ENCODE assay signal across 16 cellular contexts in genomic region chr3:115141018-115141757, GRCh38.
DNase-seq lines count a peak whose midpoint lies in the region; ATAC-seq and TF ChIP-seq lines count a peak whose summit lies in the region.
"Had no signal": no experiment of that assay in that cellular context is flagged by ENCODE, and none has a peak within 500 bp of the region (broad histone marks: within the 10 kb centered on the region; RNA-seq: fewer than 3 reads in every experiment).

No MANE protein-coding gene starts in this region.

- H3K79me2 ChIP-seq in MM.1S (ENCODE audit: low read length): no peaks in the 10 kb centered on the region

- H3K9me2 ChIP-seq in MM.1S (replicated peaks; ENCODE audit: insufficient read depth, low read length): no peaks in the 10 kb centered on the region

- no peaks in the 10 kb centered on the region for H3K36me3 ChIP-seq in MM.1S (replicated peaks; ENCODE audit: insufficient read depth, low read length)
- H3K36me3 ChIP-seq: colonic mucosa, MG63 had no signal

- H3K27me3 ChIP-seq in MM.1S (replicated peaks; ENCODE audit: insufficient read depth, low read length): no peaks in the 10 kb centered on the region
- H3K27me3 ChIP-seq: colonic mucosa, MG63 had no signal

- H3K4me2 ChIP-seq in MM.1S (ENCODE audit: low read depth, low read length): peak overlapping the region; percentile 37; the same call in 1 of the 2 replicates

- peaks cover 29% of the 10 kb centered on the region for H3K4me1 ChIP-seq in MM.1S (ENCODE audit: low read length)

- no peak overlapping the region for H3K9ac ChIP-seq in MM.1S (ENCODE audit: low read length)

- DNase-seq in MM.1S: no peak
- DNase-seq in cerebellar nuclear complex (lab: John Stamatoyannopoulos, UW): no peak
- DNase-seq in medulla oblongata (ENCODE audit: extremely low spot score): no peak
- DNase-seq in activated CD4-positive, alpha-beta T cell treated with anti-CD3 and anti-CD28 coated beads, Interleukin-2, amount 50 U/mL, for 1 hour: no peak
- no peak for DNase-seq in GM20000 (ENCODE audit: low spot score)
- DNase-seq: activated naive CD8-positive, alpha-beta T cell treated with anti-CD3 and anti-CD28 coated beads, Interleukin-2, amount 10 ng/mL, durations not matched to agents 7 days and 5 days; colonic mucosa; DMS79 treated with DMSO at 0.1 percent for 48 hours; MG63; mucosa of descending colon; stimulated activated CD4-positive, alpha-beta T cell treated with anti-CD3 and anti-CD28 coated beads, Interleukin-1b, Interleukin-23, amount 100 ng/mL, for 48 hours had no signal

- peak overlapping the region; percentile 30; the same call in 1 of the 2 replicates for H3K27ac ChIP-seq in MM.1S (ENCODE audit: low read length)
- H3K27ac ChIP-seq: colonic mucosa had no signal

- 0 out of 2 replicates have a peak overlapping the region, but pooled peaks have one; percentile 7 for H2AFZ ChIP-seq in MM.1S (ENCODE audit: low read length)

- ATAC-seq in GM18858 (IDR thresholded peaks at IDR 0.05; ENCODE audit: unreplicated experiment) (peak; percentile 55), GM21423 (IDR thresholded peaks at IDR 0.05; ENCODE audit: unreplicated experiment) (peak; percentile 44), HG02973 (IDR thresholded peaks at IDR 0.05; ENCODE audit: unreplicated experiment) (peak; percentile 68)
- ATAC-seq: mucosa of descending colon; Panc1; stimulated activated memory B cell treated with anti-CD40 and anti-IgM and Interleukin-4, amounts not matched to agents 10 μg/mL and 1 μg/mL and 100 μg/mL, for 72 hours had no signal

- no peak overlapping the region for H3K4me3 ChIP-seq in MM.1S (ENCODE audit: low read length)
- H3K4me3 ChIP-seq: colonic mucosa, MG63, mucosa of descending colon had no signal

- no peaks in the 10 kb centered on the region; the same call in 1 of the 2 replicates for H3F3A ChIP-seq in MM.1S (ENCODE audit: insufficient read depth, low read length)

- TF ChIP-seq CTCF in MM.1S (IDR thresholded peaks at IDR 0.05; ENCODE audit: low read length): no peak
- no peak for TF ChIP-seq CTCF in GM20000 (IDR thresholded peaks at IDR 0.05; ENCODE audit: extremely low read depth, missing control alignments)

- H4K20me1 ChIP-seq in MM.1S (ENCODE audit: insufficient read depth, low read length): no peaks in the 10 kb centered on the region

- H3K9me3 ChIP-seq in MM.1S (replicated peaks; ENCODE audit: insufficient read depth, low read length): no peaks in the 10 kb centered on the region
- H3K9me3 ChIP-seq: colonic mucosa, MG63, mucosa of descending colon had no signal
